Comparison of ENCODE assay signal across 8 cellular contexts in genomic region chr13:48411281-48412099, GRCh38. TPM values are rescaled to one million over a fixed set of nuclear protein-coding genes. Genes with fewer than 3 reads are reported as not detected.
DNase-seq lines count a peak whose midpoint lies in the region; ATAC-seq, FAIRE-seq and TF ChIP-seq lines count a peak whose summit lies in the region.

No MANE protein-coding gene starts in this region.

- peak overlapping the region; percentile 51 for H3K18ac ChIP-seq in mesendoderm (ENCODE audit: low read length)

- no peak overlapping the region for H2AK5ac ChIP-seq in mesendoderm (ENCODE audit: low read length)

- no peak for TF ChIP-seq EP300 in A549 (IDR thresholded peaks at IDR 0.05)

- H3K79me1 ChIP-seq in mesendoderm (ENCODE audit: low read length) = no peaks in the 10 kb centered on the region

- peak overlapping the region; percentile 84 for H3K4me2 ChIP-seq in A549
- H3K4me2 ChIP-seq in mesendoderm (ENCODE audit: low read length) = peak overlapping the region; percentile 6

- peak overlapping the region; percentile 54 for H3K4me3 ChIP-seq in A549
- H3K4me3 ChIP-seq in mesendoderm (ENCODE audit: low read length) = peak overlapping the region; percentile 2

- H3K4me1 ChIP-seq in A549 = peaks cover 9% of the 10 kb centered on the region; the same call in 2 of the 3 replicates
- no peaks in the 10 kb centered on the region for H3K4me1 ChIP-seq in mesendoderm (ENCODE audit: control insufficient read depth, low read depth, low read length)

- H2BK15ac ChIP-seq in mesendoderm (replicated peaks; ENCODE audit: low read depth) = peak overlapping the region; percentile 92

- no peaks in the 10 kb centered on the region for H3K27me3 ChIP-seq in mesendoderm (ENCODE audit: insufficient read depth, low read length, poor library complexity)

- POLR2A ChIA-PET in A549 (lab: Yijun Ruan, JAX) = no interaction called here

- H2BK120ac ChIP-seq in mesendoderm (ENCODE audit: low read depth, low read length) = no peak overlapping the region

- no peak for TF ChIP-seq POLR2A in A549 (IDR thresholded peaks at IDR 0.05; ENCODE audit: low read length)

- WGBS in A549 (ENCODE audit: missing lambda C conversion rate) = 2% methylated on average over 7 of the region's 7 CpGs
- WGBS in mesendoderm (ENCODE audit: extremely low coverage, insufficient coverage, low lambda C conversion rate) = no CpG with 5 or more reads among the region's 7 CpGs

- no peak for FAIRE-seq in A549 (lab: Jason Lieb, UNC)
- FAIRE-seq in colon (lab: Jason Lieb, UNC) = peak; percentile 66

- peak overlapping the region; percentile 81 for H3K56ac ChIP-seq in mesendoderm (ENCODE audit: low read length)

- H4K8ac ChIP-seq in mesendoderm (ENCODE audit: low read depth, low read length) = no peak overlapping the region

- no peak overlapping the region for H2BK5ac ChIP-seq in mesendoderm (ENCODE audit: low read length)

- no peaks in the 10 kb centered on the region for H3K36me3 ChIP-seq in mesendoderm (ENCODE audit: control insufficient read depth, insufficient read depth, low read length)

- CTCF ChIA-PET in A549 (lab: Yijun Ruan, JAX) = no interaction called here

- no peaks in the 10 kb centered on the region for H3K9me3 ChIP-seq in A549

- H3K27ac ChIP-seq in A549 (peak overlapping the region; percentile 66 to 74), mesendoderm (ENCODE audit: low read depth, low read length) (no peak overlapping the region)

- H3K4ac ChIP-seq in mesendoderm (ENCODE audit: low read depth, low read length) = no peak overlapping the region

- ATAC-seq in A549 (peak in 1 of 2 experiments; percentile 68; a peak in 2 of 6 replicates), GM21576 (IDR thresholded peaks at IDR 0.05; ENCODE audit: unreplicated experiment) (no peak)

- H3K23ac ChIP-seq in mesendoderm (ENCODE audit: low read length) = no peak overlapping the region

- TF ChIP-seq RAD21 in A549 (conservative IDR thresholded peaks at IDR 0.05 in 1 of 2, IDR thresholded peaks at IDR 0.05 in 1 of 2) = no peak

- no peak for TF ChIP-seq CTCF in A549 (IDR thresholded peaks at IDR 0.05)

- H3K79me2 ChIP-seq in mesendoderm (ENCODE audit: control insufficient read depth, insufficient read depth, low read length) = no peaks in the 10 kb centered on the region

- H4K5ac ChIP-seq in mesendoderm (ENCODE audit: low read length) = no peak overlapping the region

- DNase-seq in A549 (ENCODE audit: low read depth in 1 of 2, low spot score in 1 of 2) (no peak), OCI-M1 (lab: John Stamatoyannopoulos, UW) (peak; percentile 59), mesendoderm (peak; percentile 8), hypothalamus (lab: John Stamatoyannopoulos, UW) (no peak), NCI-H128 (lab: John Stamatoyannopoulos, UW; ENCODE audit: unreplicated experiment) (no peak), hepatic stellate cell (ENCODE audit: low spot score) (no peak)

- H3K9ac ChIP-seq in mesendoderm (ENCODE audit: low read length) = peak overlapping the region; percentile 32

TF ChIP-seq in A549, 52 proteins besides CTCF, POLR2A, EP300 and RAD21:
- TF ChIP-seq KDM1A (IDR thresholded peaks at IDR 0.05; ENCODE audit: low read depth) = no peak
- no peak for TF ChIP-seq TFCP2L1 (CRISPR knock-in tag; IDR thresholded peaks at IDR 0.05)
- no peak for TF ChIP-seq EHMT2 (IDR thresholded peaks at IDR 0.05; ENCODE audit: low read depth)
- no peak for TF ChIP-seq ZNF302 (CRISPR knock-in tag; IDR thresholded peaks at IDR 0.05)
- TF ChIP-seq JUNB (IDR thresholded peaks at IDR 0.05) = no peak
- TF ChIP-seq HDAC2 (IDR thresholded peaks at IDR 0.05) = no peak
- no peak for TF ChIP-seq NPAS2 (CRISPR knock-in tag; IDR thresholded peaks at IDR 0.05; ENCODE audit: borderline replicate concordance)
- TF ChIP-seq HMGXB4 (CRISPR knock-in tag; IDR thresholded peaks at IDR 0.05; ENCODE audit: borderline replicate concordance) = no peak
- no peak for TF ChIP-seq POLR2AphosphoS2 (conservative IDR thresholded peaks at IDR 0.05; ENCODE audit: low read length)
- TF ChIP-seq MYC (IDR thresholded peaks at IDR 0.05; ENCODE audit: borderline replicate concordance, low read length) = no peak
- TF ChIP-seq HOXB13 (CRISPR knock-in tag; IDR thresholded peaks at IDR 0.05; ENCODE audit: low read depth) = no peak
- no peak for TF ChIP-seq ZFP36 (IDR thresholded peaks at IDR 0.05; ENCODE audit: borderline replicate concordance, partially characterized antibody)
- no peak for TF ChIP-seq CHD2 (IDR thresholded peaks at IDR 0.05; ENCODE audit: low read length, partially characterized antibody)
- no peak for TF ChIP-seq ELK1 (IDR thresholded peaks at IDR 0.05; ENCODE audit: low read depth, low read length)
- TF ChIP-seq USF2 (IDR thresholded peaks at IDR 0.05) = no peak
- no peak for TF ChIP-seq NFE2L2 (conservative IDR thresholded peaks at IDR 0.05; ENCODE audit: low read length)

RNA-seq across cellular contexts. Expression of gene LPAR6, which starts 1.4 kb away (rescaled TPM):
- 4.9 and 6.0 TPM in 2 replicates for polyA plus RNA-seq in A549 (2011; rRNA removed)
- polyA plus RNA-seq in A549 (2012; cell fraction: cytosol; rRNA removed) = 0.69 and 0.75 TPM in 2 replicates
- polyA plus RNA-seq in A549 (2012; cell fraction: nucleus; rRNA removed) = 0.32 and 0.49 TPM in 2 replicates
- polyA plus RNA-seq in A549 (2017; fragmentation: RNase III; extraction: RNeasy Plus Mini Kit Qiagen cat#74134 plus additional on column Dnase treatment) = 1.3 to 2.5 TPM (median 2.0 TPM) in 3 replicates
- polyA minus RNA-seq in A549 (2011; rRNA and poly(A)+ RNA removed) = 0.58 and 1.7 TPM in 2 replicates
- polyA plus RNA-seq in mesendoderm (2013, experiment 1 of 2) = 6.2 TPM
- polyA plus RNA-seq in mesendoderm (2013, experiment 2 of 2) = 6.5 TPM

Comparison
In these comparisons a context has a peak if more than half of its experiments do, and no peak if none do; other contexts are left out.
1. DNase-seq: peak in OCI-M1 (single experiment) and mesendoderm (single experiment); none in A549 (0 of 2), hypothalamus (0 of 51), NCI-H128 (single experiment) and hepatic stellate cell (single experiment).